17 cellular contexts compared by ENCODE assay signal in genomic region chr5:91357012-91357634, GRCh38. TPM values are rescaled to one million over a fixed set of nuclear protein-coding genes. Genes with fewer than 3 reads are reported as not detected.
DNase-seq lines count a peak whose midpoint lies in the region; ATAC-seq, FAIRE-seq and TF ChIP-seq lines count a peak whose summit lies in the region.
"Had no signal": no experiment of that assay in that cellular context is flagged by ENCODE, and none has a peak within 500 bp of the region (broad histone marks: within the 10 kb centered on the region; RNA-seq: fewer than 3 reads in every experiment).

No MANE protein-coding gene starts in this region.

- ATAC-seq in left cardiac atrium = peak; percentile 27 to 51
- ATAC-seq in body of pancreas = peak; percentile 85
- ATAC-seq in HepG2 = peak; percentile 92
- no peak for ATAC-seq in GM19328 (IDR thresholded peaks at IDR 0.05; ENCODE audit: unreplicated experiment)
- ATAC-seq: K562 had no signal

- 7 to 32% methylated on average over 6 to 8 of the region's 8 CpGs for WGBS in body of pancreas, 2 donors
- 21% methylated on average over 8 of the region's 8 CpGs for WGBS in HepG2 (ENCODE audit: low lambda C conversion rate)

- no peak for TF ChIP-seq EP300 in HepG2 (IDR thresholded peaks at IDR 0.05; ENCODE audit: low read depth in 2 of 2, low read length in 2 of 2)
- no peak for TF ChIP-seq EP300 in HepG2 (CRISPR knock-in tag; IDR thresholded peaks at IDR 0.05; ENCODE audit: borderline replicate concordance)

- no peaks in the 10 kb centered on the region for H4K20me1 ChIP-seq in HepG2 (ENCODE audit: insufficient read depth, low read length)

- no peak for FAIRE-seq in HepG2 (lab: Jason Lieb, UNC)
- FAIRE-seq: K562 had no signal

- no peak for DNase-seq in left cardiac atrium
- no peak for DNase-seq in left ventricle myocardium inferior
- DNase-seq in body of pancreas = peak; percentile 56 to 77 (median 75)
- DNase-seq in HepG2 (ENCODE audit: low spot score) = no peak
- DNase-seq in KG1 (lab: John Stamatoyannopoulos, UW) = no peak
- DNase-seq in NCI-H187 treated with DMSO at 0.1 percent for 48 hours (lab: John Stamatoyannopoulos, UW) = no peak
- DNase-seq in NCI-H524 treated with DMSO at 0.1 percent for 48 hours (lab: John Stamatoyannopoulos, UW) = no peak
- DNase-seq: activated naive CD4-positive, alpha-beta T cell treated with anti-CD3 and anti-CD28 coated beads, Interleukin-2, amount 10 ng/mL, durations not matched to agents 7 days and 5 days; NCI-H1436; NK-92 treated with Interleukin-12 subunit alpha and Interleukin-12 subunit beta, amount 100 ng/mL, for 24 hours; posterior cingulate gyrus; SK-N-SH; stimulated activated CD8-positive, alpha-beta memory T cell treated with anti-CD3 and anti-CD28 coated beads, Interleukin-4, amount 100 ng/mL, for 48 hours had no signal

- intact Hi-C loops in left cardiac atrium (cut with DNase I) (no loop called here), left ventricle myocardium inferior (cut with micrococcal nuclease) (no loop called here), body of pancreas (cut with DNase I) (no loop called here), HepG2 (cut with micrococcal nuclease; ENCODE audit: unreplicated experiment) (no loop called here)

- H3K36me3 ChIP-seq in left ventricle myocardium inferior (no peaks in the 10 kb centered on the region), body of pancreas (replicated peaks in 1 of 2; ENCODE audit: insufficient read depth in 1 of 2, low read depth in 2 of 2) (no peaks in the 10 kb centered on the region), HepG2 (replicated peaks in 1 of 2; ENCODE audit: control insufficient read depth in 1 of 2, insufficient read depth in 2 of 2, low read length in 2 of 2) (no peaks in the 10 kb centered on the region)
- H3K36me3 ChIP-seq: cardiac muscle cell, tibial nerve had no signal

- TF ChIP-seq POLR2A in body of pancreas (IDR thresholded peaks at IDR 0.05) (no peak), HepG2 (IDR thresholded peaks at IDR 0.05; ENCODE audit: insufficient read depth in 1 of 2, low read depth in 2 of 2, low read length in 2 of 2) (no peak)

- H3K27ac ChIP-seq in left ventricle myocardium inferior (replicated peaks) = no peak overlapping the region
- peak overlapping the region; percentile 1 to 57 (median 55) for H3K27ac ChIP-seq in body of pancreas
- H3K27ac ChIP-seq in HepG2 (ENCODE audit: extremely low read length, insufficient read depth, low read length) = no peak overlapping the region
- H3K27ac ChIP-seq: cardiac muscle cell, tibial nerve had no signal

- BruUV-seq in HepG2 (replicated peaks; lab: Mats Ljungman, UMichigan) = no TSS peak

- TF ChIP-seq CTCF in left ventricle myocardium inferior (IDR thresholded peaks at IDR 0.05; ENCODE audit: borderline replicate concordance) = no peak
- TF ChIP-seq CTCF in body of pancreas (IDR thresholded peaks at IDR 0.05) = no peak
- no peak for TF ChIP-seq CTCF in HepG2 (CRISPR knock-in tag; IDR thresholded peaks at IDR 0.05)

- H3K4me2 ChIP-seq in HepG2 (ENCODE audit: low read depth, low read length) = no peak overlapping the region
- H3K4me2 ChIP-seq: SK-N-SH had no signal

- H3K4me3 ChIP-seq in left ventricle myocardium inferior = no peak overlapping the region
- H3K4me3 ChIP-seq in body of pancreas = no peak overlapping the region
- H3K4me3 ChIP-seq in HepG2 (replicated peaks in 1 of 3; ENCODE audit: insufficient read depth in 1 of 3, low read depth in 2 of 3, low read length in 3 of 3) = no peak overlapping the region
- H3K4me3 ChIP-seq: cardiac muscle cell, K562, tibial nerve had no signal

- in situ Hi-C loops in HepG2 (cut with HindIII; ENCODE audit: extremely low pct_ligation_motif_present, low pct_unique_long_range_greater_than_20kb) = no loop called here

- CTCF ChIA-PET in HepG2 (lab: Yijun Ruan, JAX; ENCODE audit: low intra/inter-chr PET ratio, low total read pairs) = no interaction called here

- H3K27me3 ChIP-seq in left ventricle myocardium inferior (ENCODE audit: low read depth) (no peaks in the 10 kb centered on the region), body of pancreas (no peaks in the 10 kb centered on the region), HepG2 (ENCODE audit: control insufficient read depth in 1 of 2, insufficient read depth in 2 of 2, low read length in 2 of 2) (no peaks in the 10 kb centered on the region; a peak in 2 of 5 replicates)
- H3K27me3 ChIP-seq: cardiac muscle cell, tibial nerve had no signal

- no peak overlapping the region for H2AFZ ChIP-seq in HepG2 (ENCODE audit: low read length)

- H3K9me3 ChIP-seq in left ventricle myocardium inferior (replicated peaks) (no peaks in the 10 kb centered on the region), body of pancreas (no peaks in the 10 kb centered on the region), HepG2 (ENCODE audit: low read length) (no peaks in the 10 kb centered on the region)
- H3K9me3 ChIP-seq: SK-N-SH, tibial nerve had no signal

- TF ChIP-seq RAD21 in HepG2 (CRISPR knock-in tag; IDR thresholded peaks at IDR 0.05) = no peak

- no peaks in the 10 kb centered on the region for H3K4me1 ChIP-seq in left ventricle myocardium inferior
- H3K4me1 ChIP-seq in body of pancreas = peaks cover 19% of the 10 kb centered on the region
- H3K4me1 ChIP-seq in HepG2 (ENCODE audit: insufficient read depth, low read length) = peaks cover 11% of the 10 kb centered on the region
- H3K4me1 ChIP-seq: tibial nerve had no signal

- no peaks in the 10 kb centered on the region for H3K79me2 ChIP-seq in HepG2 (ENCODE audit: insufficient read depth, low read length)

- POLR2A ChIA-PET in HepG2 (lab: Yijun Ruan, JAX) = no interaction called here

- no peak overlapping the region for H3K9ac ChIP-seq in HepG2 (ENCODE audit: insufficient read depth, low read depth, low read length)
- H3K9ac ChIP-seq: SK-N-SH had no signal

TF ChIP-seq in HepG2, 621 proteins besides CTCF, POLR2A, EP300 and RAD21 (continues in another document):
- 0 out of 2 replicates have a peak, but pooled peaks have one; percentile 21 for TF ChIP-seq ARID5B (CRISPR knock-in tag; IDR thresholded peaks at IDR 0.05)
- TF ChIP-seq ZNF24 (IDR thresholded peaks at IDR 0.05) = no peak
- TF ChIP-seq SAP130 (CRISPR knock-in tag; IDR thresholded peaks at IDR 0.05; ENCODE audit: low read depth) = peak; percentile 29; the same call in 1 of the 2 replicates
- TF ChIP-seq RARA (CRISPR knock-in tag; IDR thresholded peaks at IDR 0.05) = peak; percentile 30; the same call in 1 of the 2 replicates

RNA-seq across cellular contexts. Expression of gene ARRDC3, which starts 26.0 kb away (rescaled TPM):
- 10 to 100 TPM; 18.9 to 23.7 TPM for total RNA-seq in left cardiac atrium
- 14.4 TPM for total RNA-seq in left ventricle myocardium inferior
- 10 to 100 TPM in 1 of 2 donors, 1 to 10 TPM in 1; 8.6 to 29.3 TPM for total RNA-seq in body of pancreas
- total RNA-seq in HepG2 (2016; rRNA removed; fragmentation: Illumina TruSeq; extraction: Trizol) = 12.2 and 24.4 TPM in 2 replicates
- total RNA-seq in HepG2 (2016; cell fraction: cytosol; rRNA removed; fragmentation: Illumina TruSeq; extraction: Trizol; ENCODE audit: low read depth) = 7.8 TPM in 2 replicates
- total RNA-seq in HepG2 (2016; cell fraction: insoluble cytoplasmic fraction; rRNA removed; fragmentation: Illumina TruSeq; extraction: Trizol) = 13.5 and 19.6 TPM in 2 replicates
- total RNA-seq in HepG2 (2016; cell fraction: membrane; rRNA removed; fragmentation: Illumina TruSeq; extraction: Trizol) = 11.0 and 11.3 TPM in 2 replicates
- total RNA-seq in HepG2 (2016; cell fraction: nucleus; rRNA removed; fragmentation: Illumina TruSeq; extraction: Trizol) = 46.8 and 50.0 TPM in 2 replicates
- polyA plus RNA-seq in HepG2 (2011; rRNA removed) = 3.4 and 5.9 TPM in 2 replicates
- 1.0 and 3.5 TPM in 2 replicates for polyA plus RNA-seq in HepG2 (2011; cell fraction: cytosol; rRNA removed)
- 4.1 and 6.4 TPM in 2 replicates for polyA plus RNA-seq in HepG2 (2011; cell fraction: nucleus; rRNA removed)
- polyA plus RNA-seq in HepG2 (2012) = 10.9 and 12.8 TPM in 2 replicates
- 0.52 and 0.62 TPM in 2 replicates for polyA plus RNA-seq in HepG2 (2016; cell fraction: cytosol; fragmentation: Illumina TruSeq; extraction: Trizol; ENCODE audit: low read depth)
- 7.6 and 8.4 TPM in 2 replicates for polyA plus RNA-seq in HepG2 (2016; cell fraction: insoluble cytoplasmic fraction; fragmentation: Illumina TruSeq; extraction: Trizol; ENCODE audit: low read depth)
- 2.1 and 2.7 TPM in 2 replicates for polyA plus RNA-seq in HepG2 (2016; cell fraction: membrane; fragmentation: Illumina TruSeq; extraction: Trizol; ENCODE audit: low read depth)
- 35.7 and 39.1 TPM in 2 replicates for polyA plus RNA-seq in HepG2 (2016; cell fraction: nucleus; fragmentation: Illumina TruSeq; extraction: Trizol; ENCODE audit: insufficient read depth, low read depth)
- 10.6 and 28.7 TPM in 2 replicates for polyA minus RNA-seq in HepG2 (2011; rRNA and poly(A)+ RNA removed; ENCODE audit: low replicate concordance)
- polyA minus RNA-seq in HepG2 (2011; cell fraction: cytosol; rRNA and poly(A)+ RNA removed) = 9.8 and 22.2 TPM in 2 replicates
- polyA minus RNA-seq in HepG2 (2011; cell fraction: nucleus; rRNA and poly(A)+ RNA removed) = 15.3 and 23.9 TPM in 2 replicates

Comparison
In these comparisons a context has a peak if more than half of its experiments do, and no peak if none do; other contexts are left out.
1. DNase-seq: peak in body of pancreas (4 of 4); none in left cardiac atrium (single experiment), left ventricle myocardium inferior (single experiment), HepG2 (single experiment), KG1 (single experiment), NCI-H187 treated with DMSO at 0.1 percent for 48 hours (single experiment) and NCI-H524 treated with DMSO at 0.1 percent for 48 hours (single experiment).
2. H3K27ac ChIP-seq: peak in body of pancreas (4 of 4); none in left ventricle myocardium inferior (single experiment) and HepG2 (single experiment).